In genomic region chr19:38115264-38115802, GRCh38 we compare ENCODE assay signal across 14 cellular contexts.
DNase-seq lines count a peak whose midpoint lies in the region; ATAC-seq lines count a peak whose summit lies in the region.
"Had no signal": no experiment of that assay in that cellular context is flagged by ENCODE, and none has a peak within 500 bp of the region (broad histone marks: within the 10 kb centered on the region; RNA-seq: fewer than 3 reads in every experiment).

No MANE protein-coding gene starts in this region.

- no peak for DNase-seq in CD8-positive, alpha-beta memory T cell
- peak; percentile 73 for DNase-seq in Jurkat, Clone E6-1 (ENCODE audit: low read depth, low spot score)
- DNase-seq in activated CD8-positive, alpha-beta T cell treated with anti-CD3 and anti-CD28 coated beads, Interleukin-2, amount 10 ng/mL, durations not matched to agents 7 days and 5 days, result peak; percentile 43
- DNase-seq in mesenchymal stem cell (no peak), NCI-H1417 treated with DMSO at 0.1 percent for 48 hours (lab: John Stamatoyannopoulos, UW) (no peak), substantia nigra (lab: John Stamatoyannopoulos, UW) (no peak)
- DNase-seq: activated T-cell treated with anti-CD3 and anti-CD28 coated beads for 4 hours, DMS53, foreskin fibroblast had no signal

- H3K27ac ChIP-seq in CD8-positive, alpha-beta memory T cell (ENCODE audit: low read depth, low read length), result no peak overlapping the region
- H3K27ac ChIP-seq in mesenchymal stem cell (ENCODE audit: low read length, poor library complexity, severe bottlenecking) (peak overlapping the region; percentile 26), substantia nigra (ENCODE audit: low read depth, low read length, poor library complexity, severe bottlenecking) (no peak overlapping the region)
- H3K27ac ChIP-seq: tibial nerve had no signal

- no peak overlapping the region for H2BK12ac ChIP-seq in mesenchymal stem cell (ENCODE audit: low read length in 2 of 2)

- peak overlapping the region; percentile 5 for H4K91ac ChIP-seq in mesenchymal stem cell (ENCODE audit: low read length)

- H3K14ac ChIP-seq in mesenchymal stem cell (ENCODE audit: low read length in 2 of 2), result no peak overlapping the region

- H2BK15ac ChIP-seq in mesenchymal stem cell (ENCODE audit: low read depth, poor library complexity, severe bottlenecking), result no peak overlapping the region

- H3K4me3 Mint-ChIP-seq in CD8-positive, alpha-beta memory T cell, result no peak overlapping the region
- no peak overlapping the region for H3K4me3 Mint-ChIP-seq in activated CD8-positive, alpha-beta T cell treated with anti-CD3 and anti-CD28 coated beads, Interleukin-2, amount 10 ng/mL, durations not matched to agents 7 days and 5 days

- H3K4ac ChIP-seq in mesenchymal stem cell (ENCODE audit: low read depth in 1 of 2, low read length in 2 of 2), result no peak overlapping the region

- no peaks in the 10 kb centered on the region for H3K9me3 Mint-ChIP-seq in CD8-positive, alpha-beta memory T cell
- H3K9me3 Mint-ChIP-seq in activated CD8-positive, alpha-beta T cell treated with anti-CD3 and anti-CD28 coated beads, Interleukin-2, amount 10 ng/mL, durations not matched to agents 7 days and 5 days (ENCODE audit: insufficient read depth), result peaks cover 4% of the 10 kb centered on the region

- H3K36me3 Mint-ChIP-seq in CD8-positive, alpha-beta memory T cell, result peaks cover 20 to 65% (median 29%) of the 10 kb centered on the region in 3 donors
- peaks cover 34% of the 10 kb centered on the region for H3K36me3 Mint-ChIP-seq in activated CD8-positive, alpha-beta T cell treated with anti-CD3 and anti-CD28 coated beads, Interleukin-2, amount 10 ng/mL, durations not matched to agents 7 days and 5 days (ENCODE audit: low read depth)

- H3K23ac ChIP-seq in mesenchymal stem cell (ENCODE audit: low read length in 2 of 2), result no peak overlapping the region

- H3K9me3 ChIP-seq in CD8-positive, alpha-beta memory T cell (ENCODE audit: low read length), result no peaks in the 10 kb centered on the region
- no peaks in the 10 kb centered on the region for H3K9me3 ChIP-seq in mesenchymal stem cell (ENCODE audit: control insufficient read depth, low read length)

- no peak overlapping the region for H3K4me3 ChIP-seq in CD8-positive, alpha-beta memory T cell (ENCODE audit: low read length)
- no peak overlapping the region for H3K4me3 ChIP-seq in Jurkat, Clone E6-1 (ENCODE audit: low read length)
- H3K4me3 ChIP-seq in mesenchymal stem cell (ENCODE audit: insufficient read depth in 1 of 2, low read depth in 1 of 2, low read length in 2 of 2), result no peak overlapping the region
- H3K4me3 ChIP-seq: smooth muscle cell, tibial nerve had no signal

- CTCF ChIA-PET in CD8-positive, alpha-beta memory T cell (lab: Charles Lee), result no interaction called here
- CTCF ChIA-PET in activated CD8-positive, alpha-beta T cell treated with anti-CD3 and anti-CD28 coated beads, Interleukin-2, amount 10 ng/mL, durations not matched to agents 7 days and 5 days (lab: Charles Lee), result interaction anchor here (1.0 to 3.1 kb wide), 4 partner anchors 11 to 213 kb away, joined by 3 to 11 read pairs (median 5); no protein-coding TSS in a partner anchor

- peaks cover 6 to 18% (median 16%) of the 10 kb centered on the region in 3 donors for H3K4me1 Mint-ChIP-seq in CD8-positive, alpha-beta memory T cell
- H3K4me1 Mint-ChIP-seq in activated CD8-positive, alpha-beta T cell treated with anti-CD3 and anti-CD28 coated beads, Interleukin-2, amount 10 ng/mL, durations not matched to agents 7 days and 5 days (ENCODE audit: low read depth), result peaks cover 17% of the 10 kb centered on the region

- H3K9ac ChIP-seq in mesenchymal stem cell (ENCODE audit: low read length), result no peak overlapping the region

- H3K4me2 ChIP-seq in mesenchymal stem cell (ENCODE audit: low read length, poor library complexity, severe bottlenecking), result no peak overlapping the region
- H3K4me2 ChIP-seq: smooth muscle cell had no signal

- POLR2A ChIA-PET in CD8-positive, alpha-beta memory T cell (lab: Charles Lee), result no interaction called here
- POLR2A ChIA-PET in activated CD8-positive, alpha-beta T cell treated with anti-CD3 and anti-CD28 coated beads, Interleukin-2, amount 10 ng/mL, durations not matched to agents 7 days and 5 days (lab: Charles Lee), result no interaction called here

- H3K4me1 ChIP-seq in CD8-positive, alpha-beta memory T cell (ENCODE audit: insufficient read depth, low read length), result no peaks in the 10 kb centered on the region
- peaks cover 14% of the 10 kb centered on the region for H3K4me1 ChIP-seq in mesenchymal stem cell (ENCODE audit: control insufficient read depth, insufficient read depth, low read depth, low read length)
- H3K4me1 ChIP-seq: tibial nerve had no signal

- H3K27me3 Mint-ChIP-seq in CD8-positive, alpha-beta memory T cell, result no peaks in the 10 kb centered on the region
- H3K27me3 Mint-ChIP-seq in activated CD8-positive, alpha-beta T cell treated with anti-CD3 and anti-CD28 coated beads, Interleukin-2, amount 10 ng/mL, durations not matched to agents 7 days and 5 days (ENCODE audit: low read depth), result no peaks in the 10 kb centered on the region

- 61% methylated on average over 4 of the region's 4 CpGs for WGBS in mesenchymal stem cell

- no peak overlapping the region for H2BK5ac ChIP-seq in mesenchymal stem cell (ENCODE audit: low read depth, low read length, poor library complexity, severe bottlenecking)

- H2BK120ac ChIP-seq in mesenchymal stem cell (ENCODE audit: low read depth, low read length), result no peak overlapping the region

- H3K27ac Mint-ChIP-seq in CD8-positive, alpha-beta memory T cell, result peak overlapping the region in 5 of 8 donors; percentile 20 to 90 (median 52)
- peak overlapping the region; percentile 91 for H3K27ac Mint-ChIP-seq in activated CD8-positive, alpha-beta T cell treated with anti-CD3 and anti-CD28 coated beads, Interleukin-2, amount 10 ng/mL, durations not matched to agents 7 days and 5 days

- H2AK5ac ChIP-seq in mesenchymal stem cell (ENCODE audit: low read length, severe bottlenecking), result peak overlapping the region; percentile 79

- H3K79me1 ChIP-seq in mesenchymal stem cell (replicated peaks; ENCODE audit: low read length, poor library complexity, severe bottlenecking), result peaks cover 35% of the 10 kb centered on the region

- no peak overlapping the region for H4K8ac ChIP-seq in mesenchymal stem cell (ENCODE audit: low read length)

- H2AFZ ChIP-seq in mesenchymal stem cell (ENCODE audit: low read depth, low read length), result no peak overlapping the region

- H3K18ac ChIP-seq in mesenchymal stem cell (ENCODE audit: low read depth in 1 of 2, low read length in 2 of 2), result peak overlapping the region in 1 of 2 experiments; percentile 50

- H3K36me3 ChIP-seq in CD8-positive, alpha-beta memory T cell (ENCODE audit: insufficient read depth, low read length), result peaks cover 16% of the 10 kb centered on the region
- H3K36me3 ChIP-seq in mesenchymal stem cell (ENCODE audit: control insufficient read depth in 1 of 2, insufficient read depth in 2 of 2, low read depth in 1 of 2, low read length in 2 of 2), result peaks cover 79 to 83% of the 10 kb centered on the region in 2 experiments

- H3K27me3 ChIP-seq in CD8-positive, alpha-beta memory T cell (ENCODE audit: insufficient read depth, low read length, poor library complexity, severe bottlenecking), result no peaks in the 10 kb centered on the region
- no peaks in the 10 kb centered on the region for H3K27me3 ChIP-seq in mesenchymal stem cell (ENCODE audit: control insufficient read depth in 1 of 2, insufficient read depth in 1 of 2, low read length in 2 of 2)
- H3K27me3 ChIP-seq: tibial nerve had no signal

- ATAC-seq in activated CD8-positive, alpha-beta T cell treated with anti-CD3 and anti-CD28 coated beads, Interleukin-2, amount 10 ng/mL, durations not matched to agents 7 days and 5 days, result peak; percentile 79
- ATAC-seq in GM21515 (IDR thresholded peaks at IDR 0.05; ENCODE audit: unreplicated experiment) (no peak), GM18868 (IDR thresholded peaks at IDR 0.05; ENCODE audit: unreplicated experiment) (no peak)
- ATAC-seq: left lobe of liver had no signal

Comparison
In these comparisons a context has a peak if more than half of its experiments do, and no peak if none do; other contexts are left out.
1. DNase-seq: peak in Jurkat, Clone E6-1 (single experiment) and activated CD8-positive, alpha-beta T cell treated with anti-CD3 and anti-CD28 coated beads, Interleukin-2, amount 10 ng/mL, durations not matched to agents 7 days and 5 days (single experiment); none in CD8-positive, alpha-beta memory T cell (0 of 5), mesenchymal stem cell (single experiment), NCI-H1417 treated with DMSO at 0.1 percent for 48 hours (single experiment) and substantia nigra (0 of 49).